In genomic region chr4:124199185-124199584, GRCh38 we compare ENCODE assay signal across 18 cellular contexts.
"Had no signal": no experiment of that assay in that cellular context is flagged by ENCODE, and none has a peak within 500 bp of the region (broad histone marks: within the 10 kb centered on the region; RNA-seq: fewer than 3 reads in every experiment).

No MANE protein-coding gene starts in this region.

- H3K4me3 ChIP-seq: hepatocyte, mucosa of descending colon, spleen, testis, transverse colon had no signal

- H3K4me2 ChIP-seq: hepatocyte had no signal

- H3K27me3 ChIP-seq: hepatocyte, neutrophil, spleen, testis, transverse colon had no signal

- DNase-seq: effector memory CD4-positive, alpha-beta T cell; erythroblast; foreskin melanocyte; head of caudate nucleus; mucosa of descending colon; naive thymus-derived CD8-positive, alpha-beta T cell; posterior cingulate gyrus; spleen; stimulated activated CD4-positive, alpha-beta T cell treated with anti-CD3 and anti-CD28 coated beads, Interleukin-15, amount 100 ng/mL, for 24 hours; stimulated activated CD4-positive, alpha-beta T cell treated with anti-CD3 and anti-CD28 coated beads, Interleukin-1b, Interleukin-23, amount 100 ng/mL, for 48 hours; stimulated activated CD4-positive, alpha-beta T cell treated with anti-CD3 and anti-CD28 coated beads, Interleukin-4, amount 100 ng/mL, for 24 hours; testis; transverse colon had no signal

- H3K9me3 ChIP-seq: mucosa of descending colon, neutrophil, testis, transverse colon had no signal

- H3K4me1 ChIP-seq: spleen, testis had no signal

- H3K4me3 Mint-ChIP-seq: naive thymus-derived CD8-positive, alpha-beta T cell; stimulated activated memory B cell treated with anti-CD40 and anti-IgM and Interleukin-4, amounts not matched to agents 10 μg/mL and 1 μg/mL and 100 μg/mL, for 72 hours; stimulated activated naive CD8-positive, alpha-beta T cell treated with anti-CD3 and anti-CD28 coated beads, Interleukin-15, Interleukin-2, amounts not matched to agents 100 ng/mL and 50 ng/mL, for 24 hours had no signal

- H3K27ac Mint-ChIP-seq: naive thymus-derived CD8-positive, alpha-beta T cell; stimulated activated memory B cell treated with anti-CD40 and anti-IgM and Interleukin-4, amounts not matched to agents 10 μg/mL and 1 μg/mL and 100 μg/mL, for 72 hours; stimulated activated naive CD8-positive, alpha-beta T cell treated with anti-CD3 and anti-CD28 coated beads, Interleukin-15, Interleukin-2, amounts not matched to agents 100 ng/mL and 50 ng/mL, for 24 hours had no signal

- ATAC-seq: mucosa of descending colon; naive thymus-derived CD8-positive, alpha-beta T cell; sciatic nerve; stimulated activated memory B cell treated with anti-CD40 and anti-IgM and Interleukin-4, amounts not matched to agents 10 μg/mL and 1 μg/mL and 100 μg/mL, for 72 hours had no signal

- H3K36me3 ChIP-seq: neutrophil, spleen, transverse colon had no signal

- H3K4me1 Mint-ChIP-seq: naive thymus-derived CD8-positive, alpha-beta T cell; stimulated activated memory B cell treated with anti-CD40 and anti-IgM and Interleukin-4, amounts not matched to agents 10 μg/mL and 1 μg/mL and 100 μg/mL, for 72 hours had no signal

- H2AFZ ChIP-seq: hepatocyte had no signal

- H3K27ac ChIP-seq: hepatocyte, neutrophil, spleen, testis, transverse colon had no signal

- H3K36me3 Mint-ChIP-seq: naive thymus-derived CD8-positive, alpha-beta T cell; stimulated activated memory B cell treated with anti-CD40 and anti-IgM and Interleukin-4, amounts not matched to agents 10 μg/mL and 1 μg/mL and 100 μg/mL, for 72 hours had no signal

- H3K79me2 ChIP-seq: hepatocyte had no signal

- H3K27me3 Mint-ChIP-seq: naive thymus-derived CD8-positive, alpha-beta T cell; stimulated activated memory B cell treated with anti-CD40 and anti-IgM and Interleukin-4, amounts not matched to agents 10 μg/mL and 1 μg/mL and 100 μg/mL, for 72 hours; stimulated activated naive CD8-positive, alpha-beta T cell treated with anti-CD3 and anti-CD28 coated beads, Interleukin-15, Interleukin-2, amounts not matched to agents 100 ng/mL and 50 ng/mL, for 24 hours had no signal
